In the genomic region with DNA sequence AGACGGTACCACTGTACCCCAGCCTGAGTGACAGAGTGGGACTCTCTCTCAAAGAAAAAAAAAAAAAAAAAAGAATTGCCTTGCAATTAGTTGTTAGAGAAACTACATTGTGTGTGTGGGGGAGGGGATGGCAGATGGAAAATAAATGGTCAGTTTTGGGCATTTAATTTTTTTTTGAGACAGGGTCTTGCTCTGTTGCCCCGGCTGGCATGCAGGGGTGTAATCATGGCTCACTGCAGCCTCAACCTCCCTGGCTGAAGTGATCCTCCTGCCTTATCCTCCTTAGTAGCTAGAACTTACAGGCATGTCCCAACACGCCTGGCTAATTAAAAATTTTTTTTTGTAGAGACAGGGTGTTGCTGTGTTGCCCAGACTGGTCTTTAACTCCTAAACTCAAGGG, we compare ENCODE assay signal across 14 cellular contexts. TPM values are rescaled to one million over a fixed set of nuclear protein-coding genes. Genes with fewer than 3 reads are reported as not detected.
DNase-seq lines count a peak whose midpoint lies in the region; ATAC-seq, FAIRE-seq and TF ChIP-seq lines count a peak whose summit lies in the region.
"Had no signal": no experiment of that assay in that cellular context is flagged by ENCODE, and none has a peak within 500 bp of the region (broad histone marks: within the 10 kb centered on the region; RNA-seq: fewer than 3 reads in every experiment).

No MANE protein-coding gene starts in this region.

- no peaks in the 10 kb centered on the region for H4K20me1 ChIP-seq in HepG2 (ENCODE audit: insufficient read depth, low read length)
- no peaks in the 10 kb centered on the region for H4K20me1 ChIP-seq in H1 (replicated peaks in 1 of 2; ENCODE audit: control insufficient read depth in 1 of 2, insufficient read depth in 2 of 2, low read length in 2 of 2)

- no peaks in the 10 kb centered on the region for H3K79me1 ChIP-seq in H1 (ENCODE audit: low read depth, low read length)

- H3K9me3 Mint-ChIP-seq in naive thymus-derived CD8-positive, alpha-beta T cell, result no peaks in the 10 kb centered on the region
- H3K9me3 Mint-ChIP-seq: CD4-positive, CD25-positive, alpha-beta regulatory T cell had no signal

- H3K27me3 Mint-ChIP-seq in naive thymus-derived CD8-positive, alpha-beta T cell, result peaks cover 0 to 8% (median 0%) of the 10 kb centered on the region in 5 donors
- H3K27me3 Mint-ChIP-seq: B cell; CD4-positive, CD25-positive, alpha-beta regulatory T cell had no signal

- DNase-seq in HepG2 (ENCODE audit: low spot score) (no peak), right lobe of liver (no peak), LoVo (ENCODE audit: low spot score) (peak; percentile 41), H1 (ENCODE audit: low read depth in 1 of 2, low spot score in 2 of 2) (peak in 1 of 2 experiments; percentile 28)
- no peak for DNase-seq in naive thymus-derived CD8-positive, alpha-beta T cell
- DNase-seq: CD4-positive, CD25-positive, alpha-beta regulatory T cell; NCI-H1417 treated with DMSO at 0.1 percent for 48 hours; NCI-H2029; Peyer's patch had no signal

- H2BK5ac ChIP-seq in H1 (ENCODE audit: low read depth, low read length), result peak overlapping the region; percentile 46; the same call in 1 of the 2 replicates

- no peak overlapping the region for H2AFZ ChIP-seq in HepG2 (ENCODE audit: low read length)
- H2AFZ ChIP-seq in H1 (ENCODE audit: low read length), result no peak overlapping the region

- H4K8ac ChIP-seq in H1 (ENCODE audit: extremely low read depth, insufficient read depth, low read length), result no peak overlapping the region

- H2AK5ac ChIP-seq in H1 (ENCODE audit: low read depth, low read length), result peak overlapping the region; percentile 28; the same call in 1 of the 2 replicates

- no peak overlapping the region for H3K14ac ChIP-seq in H1 (ENCODE audit: insufficient read length)

- H3K4me1 ChIP-seq in HepG2 (ENCODE audit: insufficient read depth, low read length), result peaks cover 79% of the 10 kb centered on the region
- peaks cover 0 to 5% (median 2%) of the 10 kb centered on the region in 4 donors for H3K4me1 ChIP-seq in right lobe of liver
- H3K4me1 ChIP-seq in H1 (replicated peaks in 1 of 4; ENCODE audit: control insufficient read depth in 3 of 4, insufficient read depth in 4 of 4, low read length in 3 of 4), result peaks cover 0 to 10% (median 5%) of the 10 kb centered on the region in 4 experiments; a peak in 6 of 7 replicates

- ATAC-seq in HepG2 (no peak), right lobe of liver (no peak), GM18498 (IDR thresholded peaks at IDR 0.05; ENCODE audit: unreplicated experiment) (no peak), GM18519 (IDR thresholded peaks at IDR 0.05; ENCODE audit: low FRiP score, unreplicated experiment) (no peak)
- ATAC-seq in naive thymus-derived CD8-positive, alpha-beta T cell, result no peak
- ATAC-seq: Right ventricle myocardium inferior had no signal

- TF ChIP-seq EP300 in HepG2 (IDR thresholded peaks at IDR 0.05; ENCODE audit: low read depth in 2 of 2, low read length in 2 of 2), result no peak
- no peak for TF ChIP-seq EP300 in HepG2 (CRISPR knock-in tag; IDR thresholded peaks at IDR 0.05; ENCODE audit: borderline replicate concordance)
- no peak for TF ChIP-seq EP300 in H1 (IDR thresholded peaks at IDR 0.05; ENCODE audit: borderline replicate concordance in 1 of 2, low read depth in 2 of 2, low read length in 2 of 2)

- peak overlapping the region; percentile 13; the same call in 1 of the 2 replicates for H2BK12ac ChIP-seq in H1 (ENCODE audit: low read depth, low read length)

- TF ChIP-seq CTCF in HepG2 (CRISPR knock-in tag; IDR thresholded peaks at IDR 0.05) (no peak), right lobe of liver (IDR thresholded peaks at IDR 0.05) (no peak), H1 (IDR thresholded peaks at IDR 0.05; ENCODE audit: control extremely low read depth in 1 of 3, insufficient read depth in 1 of 3, low read depth in 1 of 3, low read length in 3 of 3) (no peak)

- POLR2A ChIA-PET in HepG2 (lab: Yijun Ruan, JAX), result no interaction called here
- POLR2A ChIA-PET in H1 (lab: Charles Lee; ENCODE audit: partially characterized antibody), result interaction anchor here (1.1 kb wide), 1 partner anchor 145 kb away, joined by 3 read pairs; no protein-coding TSS in a partner anchor
- POLR2A ChIA-PET in naive thymus-derived CD8-positive, alpha-beta T cell (lab: Charles Lee), result no interaction called here

- H3K27ac ChIP-seq in HepG2 (ENCODE audit: extremely low read length, insufficient read depth, low read length) (no peak overlapping the region), right lobe of liver (no peak overlapping the region), H1 (ENCODE audit: low read depth, low read length) (no peak overlapping the region)
- H3K27ac ChIP-seq: Peyer's patch had no signal

- no peak overlapping the region for H4K91ac ChIP-seq in H1 (replicated peaks; ENCODE audit: insufficient read length, low read length)

- BruUV-seq in HepG2 (replicated peaks; lab: Mats Ljungman, UMichigan), result no TSS peak

- peak overlapping the region; percentile 81 for H2BK120ac ChIP-seq in H1 (replicated peaks; ENCODE audit: low read depth, low read length)

- TF ChIP-seq RAD21 in HepG2 (CRISPR knock-in tag; IDR thresholded peaks at IDR 0.05) (no peak), H1 (IDR thresholded peaks at IDR 0.05 in 1 of 2, conservative IDR thresholded peaks at IDR 0.05 in 1 of 2; ENCODE audit: low read depth in 2 of 2, low read length in 2 of 2) (no peak)

- H3K36me3 ChIP-seq in HepG2 (replicated peaks in 1 of 2; ENCODE audit: control insufficient read depth in 1 of 2, insufficient read depth in 2 of 2, low read length in 2 of 2) (no peaks in the 10 kb centered on the region), right lobe of liver (no peaks in the 10 kb centered on the region), H1 (ENCODE audit: control insufficient read depth in 2 of 4, insufficient read depth in 4 of 4, low read length in 3 of 4) (no peaks in the 10 kb centered on the region)
- H3K36me3 ChIP-seq: HAP-1, Peyer's patch had no signal

- H3K23me2 ChIP-seq in H1 (ENCODE audit: low read depth, low read length), result peaks cover 7% of the 10 kb centered on the region; the same call in 1 of the 2 replicates

- H3K9ac ChIP-seq in HepG2 (ENCODE audit: insufficient read depth, low read depth, low read length), result no peak overlapping the region
- no peak overlapping the region for H3K9ac ChIP-seq in H1 (replicated peaks in 1 of 4; ENCODE audit: extremely low read depth in 1 of 4, low read depth in 3 of 4, low read length in 3 of 4)

- H3K4me3 Mint-ChIP-seq in naive thymus-derived CD8-positive, alpha-beta T cell, result no peak overlapping the region
- H3K4me3 Mint-ChIP-seq: CD4-positive, CD25-positive, alpha-beta regulatory T cell had no signal

- H3K4me2 ChIP-seq in HepG2 (ENCODE audit: low read depth, low read length), result no peak overlapping the region
- H3K4me2 ChIP-seq in H1 (ENCODE audit: insufficient read depth in 1 of 2, low read depth in 2 of 2, low read length in 2 of 2), result no peak overlapping the region

- FAIRE-seq in HepG2 (lab: Jason Lieb, UNC), result no peak
- no peak for FAIRE-seq in H1 (lab: Jason Lieb, UNC)

- H4K5ac ChIP-seq in H1 (ENCODE audit: insufficient read length, low read depth, low read length), result no peak overlapping the region

- H3K4me3 ChIP-seq in HepG2 (replicated peaks in 1 of 3; ENCODE audit: insufficient read depth in 1 of 3, low read depth in 2 of 3, low read length in 3 of 3) (no peak overlapping the region), right lobe of liver (no peak overlapping the region), H1 (ENCODE audit: extremely low read depth in 1 of 4, insufficient read depth in 2 of 4, low read depth in 3 of 4, low read length in 4 of 4) (no peak overlapping the region)
- H3K4me3 ChIP-seq: HAP-1, Peyer's patch had no signal

- H3K9me3 ChIP-seq in HepG2 (ENCODE audit: low read length) (no peaks in the 10 kb centered on the region), right lobe of liver (no peaks in the 10 kb centered on the region), H1 (ENCODE audit: insufficient read depth in 2 of 2, low read depth in 1 of 2, low read length in 1 of 2) (no peaks in the 10 kb centered on the region)
- H3K9me3 ChIP-seq: HAP-1, Peyer's patch had no signal

- H3K4me1 Mint-ChIP-seq in naive thymus-derived CD8-positive, alpha-beta T cell, result peaks cover 16 to 26% (median 19%) of the 10 kb centered on the region in 4 donors

- H3K36me3 Mint-ChIP-seq in naive thymus-derived CD8-positive, alpha-beta T cell, result no peaks in the 10 kb centered on the region
- H3K36me3 Mint-ChIP-seq: CD4-positive, CD25-positive, alpha-beta regulatory T cell had no signal

- 0 out of 2 replicates have a peak overlapping the region, but pooled peaks have one; percentile 87 for H2BK20ac ChIP-seq in H1 (ENCODE audit: low read length)

- TF ChIP-seq POLR2A in HepG2 (IDR thresholded peaks at IDR 0.05; ENCODE audit: insufficient read depth in 1 of 2, low read depth in 2 of 2, low read length in 2 of 2), result no peak
- TF ChIP-seq POLR2A in right lobe of liver (IDR thresholded peaks at IDR 0.05), result no peak
- no peak for TF ChIP-seq POLR2A in H1 (IDR thresholded peaks at IDR 0.05; ENCODE audit: control extremely low read depth in 1 of 2, low read depth in 2 of 2, low read length in 2 of 2)

- H3K23ac ChIP-seq in H1 (ENCODE audit: insufficient read length), result no peak overlapping the region

- no peaks in the 10 kb centered on the region for H3K79me2 ChIP-seq in HepG2 (ENCODE audit: insufficient read depth, low read length)
- H3K79me2 ChIP-seq in H1 (ENCODE audit: control insufficient read depth in 1 of 2, insufficient read depth in 2 of 2, low read length in 2 of 2), result no peaks in the 10 kb centered on the region

- H3K27me3 ChIP-seq in HepG2 (ENCODE audit: control insufficient read depth in 1 of 2, insufficient read depth in 2 of 2, low read length in 2 of 2) (no peaks in the 10 kb centered on the region; a peak in 1 of 5 replicates), right lobe of liver (no peaks in the 10 kb centered on the region), H1 (replicated peaks in 1 of 4; ENCODE audit: control insufficient read depth in 3 of 4, extremely low read depth in 1 of 4, insufficient read depth in 3 of 4, low read length in 3 of 4) (peaks cover 0 to 2% (median 0%) of the 10 kb centered on the region in 4 experiments; a peak in 3 of 7 replicates)
- H3K27me3 ChIP-seq: Peyer's patch had no signal

- in situ Hi-C loops in HepG2 (cut with HindIII; ENCODE audit: extremely low pct_ligation_motif_present, low pct_unique_long_range_greater_than_20kb), result loop anchor here (5.0 kb wide), 2 partner anchors 38 to 137 kb away; a partner anchor contains a TSS

- WGBS in HepG2 (ENCODE audit: low lambda C conversion rate), result 94% methylated on average over 3 of the region's 3 CpGs
- 94% methylated on average over 3 of the region's 3 CpGs for WGBS in right lobe of liver (ENCODE audit: insufficient coverage, low coverage, low lambda C conversion rate, missing lambda C conversion rate)
- WGBS in H1 (ENCODE audit: extremely low coverage in 1 of 2, insufficient coverage in 1 of 2, insufficient read length in 1 of 2, insufficient replicate concordance in 2 of 2, low coverage in 1 of 2, low lambda C conversion rate in 2 of 2, missing lambda C conversion rate in 1 of 2), 2 experiments, result 96% methylated on average over 3 of the region's 3 CpGs; no CpG with 5 or more reads in 1 of the 2 experiments

- H3K56ac ChIP-seq in H1 (replicated peaks; ENCODE audit: insufficient read length, low read depth, low read length), result no peak overlapping the region

- peak overlapping the region; percentile 17; the same call in 1 of the 2 replicates for H3K18ac ChIP-seq in H1 (ENCODE audit: extremely low read depth, low read length)

- CTCF ChIA-PET in HepG2 (lab: Yijun Ruan, JAX; ENCODE audit: low intra/inter-chr PET ratio, low total read pairs) (no interaction called here), H1 (lab: Charles Lee; ENCODE audit: partially characterized antibody) (interaction anchor here (0.6 to 9.7 kb wide), 5 partner anchors 11 to 761 kb away, joined by 3 to 130 read pairs (median 4); no protein-coding TSS in a partner anchor)

- intact Hi-C loops in HepG2 (cut with micrococcal nuclease; ENCODE audit: unreplicated experiment) (loop anchor here (5.0 kb wide), 1 partner anchor 52 kb away; a partner anchor contains a TSS), right lobe of liver (cut with DNase I) (no loop called here)

- no peak overlapping the region for H3K27ac Mint-ChIP-seq in naive thymus-derived CD8-positive, alpha-beta T cell

- no peak overlapping the region for H3K4ac ChIP-seq in H1 (replicated peaks; ENCODE audit: insufficient read length, low read depth, low read length)

- H2BK15ac ChIP-seq in H1 (ENCODE audit: low read length), result no peak overlapping the region

RNA-seq across cellular contexts. Expression of a gene that starts 36.4 kb away (rescaled TPM):
- total RNA-seq in HepG2 (2016; rRNA removed; fragmentation: Illumina TruSeq; extraction: Trizol) (63.7 and 71.7 TPM in 2 replicates), right lobe of liver (10 to 100 TPM; 11.1 to 34.0 (median 19.5) TPM)
- total RNA-seq in HepG2 (2016; cell fraction: cytosol; rRNA removed; fragmentation: Illumina TruSeq; extraction: Trizol; ENCODE audit: low read depth), result 5.3 and 8.1 TPM in 2 replicates
- 59.2 and 62.0 TPM in 2 replicates for total RNA-seq in HepG2 (2016; cell fraction: insoluble cytoplasmic fraction; rRNA removed; fragmentation: Illumina TruSeq; extraction: Trizol)
- 16.3 and 20.1 TPM in 2 replicates for total RNA-seq in HepG2 (2016; cell fraction: membrane; rRNA removed; fragmentation: Illumina TruSeq; extraction: Trizol)
- 55.9 and 59.7 TPM in 2 replicates for total RNA-seq in HepG2 (2016; cell fraction: nucleus; rRNA removed; fragmentation: Illumina TruSeq; extraction: Trizol)
- polyA plus RNA-seq in HepG2 (2011; rRNA removed) (24.2 and 31.4 TPM in 2 replicates), H1 (2011; rRNA removed) (22.6 and 40.8 TPM in 2 replicates)
- 9.9 and 15.9 TPM in 2 replicates for polyA plus RNA-seq in HepG2 (2011; cell fraction: cytosol; rRNA removed)
- polyA plus RNA-seq in HepG2 (2011; cell fraction: nucleus; rRNA removed), result 19.4 and 21.7 TPM in 2 replicates
- polyA plus RNA-seq in HepG2 (2012), result 34.3 and 43.6 TPM in 2 replicates
- polyA plus RNA-seq in HepG2 (2016; cell fraction: cytosol; fragmentation: Illumina TruSeq; extraction: Trizol; ENCODE audit: low read depth), result 1.5 and 1.7 TPM in 2 replicates
- polyA plus RNA-seq in HepG2 (2016; cell fraction: insoluble cytoplasmic fraction; fragmentation: Illumina TruSeq; extraction: Trizol; ENCODE audit: low read depth), result 55.1 and 60.7 TPM in 2 replicates
- polyA plus RNA-seq in HepG2 (2016; cell fraction: membrane; fragmentation: Illumina TruSeq; extraction: Trizol; ENCODE audit: low read depth), result 5.2 and 6.5 TPM in 2 replicates
- polyA plus RNA-seq in HepG2 (2016; cell fraction: nucleus; fragmentation: Illumina TruSeq; extraction: Trizol; ENCODE audit: insufficient read depth, low read depth), result 61.4 and 70.9 TPM in 2 replicates
- 13.9 and 26.9 TPM in 2 replicates for polyA minus RNA-seq in HepG2 (2011; rRNA and poly(A)+ RNA removed; ENCODE audit: low replicate concordance)
- 20.9 and 21.9 TPM in 2 replicates for polyA minus RNA-seq in HepG2 (2011; cell fraction: cytosol; rRNA and poly(A)+ RNA removed)
- 77.1 and 85.4 TPM in 2 replicates for polyA minus RNA-seq in HepG2 (2011; cell fraction: nucleus; rRNA and poly(A)+ RNA removed)
- total RNA-seq in H1 (2021; fragmentation: NEBNext Ultra II Directional; extraction: Animal tissue kit (Norgen Biotek cat#: 25700)), result 115 and 120 TPM in 2 replicates
- 49.2 TPM for polyA plus RNA-seq in H1 (2011; cell fraction: cytosol; rRNA removed)
- 21.5 TPM for polyA plus RNA-seq in H1 (2011; cell fraction: nucleus; rRNA removed)
- 55.4 to 89.1 TPM (median 63.7 TPM) in 4 replicates for polyA plus RNA-seq in H1 (2012, experiment 1 of 2)
- 19.5 TPM for polyA plus RNA-seq in H1 (2012, experiment 2 of 2)
- 55.2 TPM for polyA plus RNA-seq in H1 (2013, experiment 1 of 2)
- 53.3 TPM for polyA plus RNA-seq in H1 (2013, experiment 2 of 2)
- polyA minus RNA-seq in H1 (2011; rRNA and poly(A)+ RNA removed), result 48.9 and 53.0 TPM in 2 replicates
- polyA minus RNA-seq in H1 (2011; cell fraction: cytosol; rRNA and poly(A)+ RNA removed), result 37.4 TPM
- 91.8 TPM for polyA minus RNA-seq in H1 (2011; cell fraction: nucleus; rRNA and poly(A)+ RNA removed)
- total RNA-seq in naive thymus-derived CD8-positive, alpha-beta T cell, result under 1 TPM; 0.55 to 0.99 TPM
- polyA plus RNA-seq in naive thymus-derived CD8-positive, alpha-beta T cell, result 1 to 10 TPM in 1 of 3 donors, under 1 TPM in 1, not detected in 1; 0.33 to 5.1 TPM

RNA-seq across cellular contexts. Expression of a gene that starts 54.0 kb away (rescaled TPM):
- total RNA-seq in HepG2 (2016; rRNA removed; fragmentation: Illumina TruSeq; extraction: Trizol) (8.7 and 14.9 TPM in 2 replicates), right lobe of liver (10 to 100 TPM in 2 of 6 experiments, 1 to 10 TPM in 4; 3.2 to 13.5 (median 7.4) TPM)
- total RNA-seq in HepG2 (2016; cell fraction: cytosol; rRNA removed; fragmentation: Illumina TruSeq; extraction: Trizol; ENCODE audit: low read depth), result 6.5 TPM in 2 replicates
- total RNA-seq in HepG2 (2016; cell fraction: insoluble cytoplasmic fraction; rRNA removed; fragmentation: Illumina TruSeq; extraction: Trizol), result 9.1 and 14.4 TPM in 2 replicates
- total RNA-seq in HepG2 (2016; cell fraction: membrane; rRNA removed; fragmentation: Illumina TruSeq; extraction: Trizol), result 5.1 and 5.8 TPM in 2 replicates
- 8.1 and 8.8 TPM in 2 replicates for total RNA-seq in HepG2 (2016; cell fraction: nucleus; rRNA removed; fragmentation: Illumina TruSeq; extraction: Trizol)
- polyA plus RNA-seq in HepG2 (2011; rRNA removed) (4.2 and 4.6 TPM in 2 replicates), H1 (2011; rRNA removed) (9.8 and 14.8 TPM in 2 replicates)
- 3.2 and 5.0 TPM in 2 replicates for polyA plus RNA-seq in HepG2 (2011; cell fraction: cytosol; rRNA removed)
- 1.5 and 2.5 TPM in 2 replicates for polyA plus RNA-seq in HepG2 (2011; cell fraction: nucleus; rRNA removed)
- polyA plus RNA-seq in HepG2 (2012), result 7.2 and 7.3 TPM in 2 replicates
- 0.50 and 0.55 TPM in 2 replicates for polyA plus RNA-seq in HepG2 (2016; cell fraction: cytosol; fragmentation: Illumina TruSeq; extraction: Trizol; ENCODE audit: low read depth)
- polyA plus RNA-seq in HepG2 (2016; cell fraction: insoluble cytoplasmic fraction; fragmentation: Illumina TruSeq; extraction: Trizol; ENCODE audit: low read depth), result 14.4 and 14.9 TPM in 2 replicates
- polyA plus RNA-seq in HepG2 (2016; cell fraction: membrane; fragmentation: Illumina TruSeq; extraction: Trizol; ENCODE audit: low read depth), result 1.9 and 2.0 TPM in 2 replicates
- polyA plus RNA-seq in HepG2 (2016; cell fraction: nucleus; fragmentation: Illumina TruSeq; extraction: Trizol; ENCODE audit: insufficient read depth, low read depth), result 8.0 and 8.5 TPM in 2 replicates
- 4.9 and 17.3 TPM in 2 replicates for polyA minus RNA-seq in HepG2 (2011; rRNA and poly(A)+ RNA removed; ENCODE audit: low replicate concordance)
- 5.2 and 6.8 TPM in 2 replicates for polyA minus RNA-seq in HepG2 (2011; cell fraction: cytosol; rRNA and poly(A)+ RNA removed)
- polyA minus RNA-seq in HepG2 (2011; cell fraction: nucleus; rRNA and poly(A)+ RNA removed), result 5.4 and 6.7 TPM in 2 replicates
- total RNA-seq in H1 (2021; fragmentation: NEBNext Ultra II Directional; extraction: Animal tissue kit (Norgen Biotek cat#: 25700)), result 37.5 TPM in 2 replicates
- polyA plus RNA-seq in H1 (2011; cell fraction: cytosol; rRNA removed), result 17.2 TPM
- polyA plus RNA-seq in H1 (2011; cell fraction: nucleus; rRNA removed), result 5.7 TPM
- polyA plus RNA-seq in H1 (2012, experiment 1 of 2), result 20.1 to 31.4 TPM (median 23.6 TPM) in 4 replicates
- polyA plus RNA-seq in H1 (2012, experiment 2 of 2), result 1.9 TPM
- polyA plus RNA-seq in H1 (2013, experiment 1 of 2), result 23.1 TPM
- 23.0 TPM for polyA plus RNA-seq in H1 (2013, experiment 2 of 2)
- 20.3 and 20.4 TPM in 2 replicates for polyA minus RNA-seq in H1 (2011; rRNA and poly(A)+ RNA removed)
- 16.1 TPM for polyA minus RNA-seq in H1 (2011; cell fraction: cytosol; rRNA and poly(A)+ RNA removed)
- polyA minus RNA-seq in H1 (2011; cell fraction: nucleus; rRNA and poly(A)+ RNA removed), result 18.2 TPM
- 10 to 100 TPM; 13.1 to 13.7 TPM for total RNA-seq in naive thymus-derived CD8-positive, alpha-beta T cell
- polyA plus RNA-seq in naive thymus-derived CD8-positive, alpha-beta T cell, result 1 to 10 TPM; 2.7 to 4.9 (median 4.5) TPM
